In genomic region chr10:98134431-98135221, GRCh38 we compare ENCODE assay signal across 8 cellular contexts. TPM values are rescaled to one million over a fixed set of nuclear protein-coding genes. Genes with fewer than 3 reads are reported as not detected.
DNase-seq lines count a peak whose midpoint lies in the region; ATAC-seq lines count a peak whose summit lies in the region.

Gene R3HCC1L (plus strand): TSS chr10:98134657. CDS start chr10:98208115, 73,458 bp downstream.

- DNase-seq in Ammon's horn (ENCODE audit: low spot score) (peak; percentile 91), NCI-H460 (ENCODE audit: extremely low read depth, low read depth) (peak; percentile 83), cerebellum (ENCODE audit: low spot score) (peak; percentile 87), kidney glomerular epithelial cell (lab: John Stamatoyannopoulos, UW) (peak; percentile 63)
- peak; percentile 88 to 89 for DNase-seq in activated CD4-positive, alpha-beta T cell treated with anti-CD3 and anti-CD28 coated beads for 24 hours (ENCODE audit: low read depth in 2 of 2)
- DNase-seq in stimulated activated CD4-positive, alpha-beta T cell treated with anti-CD3 and anti-CD28 coated beads, Interleukin-15, amount 100 ng/mL, for 48 hours (ENCODE audit: low read depth in 2 of 2): peak; percentile 85 to 92

- ATAC-seq in GM19043 (IDR thresholded peaks at IDR 0.05; ENCODE audit: low read depth, unreplicated experiment) (peak; percentile 84), HG03354 (IDR thresholded peaks at IDR 0.05; ENCODE audit: poor library complexity, severe bottlenecking, unreplicated experiment) (peak; percentile 93)

RNA-seq across cellular contexts. Expression of gene R3HCC1L, which starts in this region (rescaled TPM):
- 8.8 and 10.9 TPM in 2 replicates for total RNA-seq in NCI-H460 (2014; rRNA removed; shearing (Covaris generic))
- 8.3 and 11.0 TPM in 2 replicates for polyA plus RNA-seq in NCI-H460 (2014; cell fraction: nucleus; rRNA removed)
- 14.7 TPM for total RNA-seq in cerebellum

Comparison
In these comparisons a context has a peak if more than half of its experiments do, and no peak if none do; other contexts are left out.
1. Peak in every context shown above with its lines: DNase-seq and ATAC-seq.